Comparison of ENCODE assay signal across 18 cellular contexts in genomic region chr13:79777504-79777903, GRCh38.
DNase-seq lines count a peak whose midpoint lies in the region; ATAC-seq and TF ChIP-seq lines count a peak whose summit lies in the region.
"Had no signal": no experiment of that assay in that cellular context is flagged by ENCODE, and none has a peak within 500 bp of the region (broad histone marks: within the 10 kb centered on the region; RNA-seq: fewer than 3 reads in every experiment).

No MANE protein-coding gene starts in this region.

- peaks cover 2% of the 10 kb centered on the region; the same call in 1 of the 2 replicates for H3K9me3 ChIP-seq in SJCRH30 (replicated peaks)
- H3K9me3 ChIP-seq: BLaER1 had no signal

- intact Hi-C loops in left colon (cut with DNase I, micrococcal nuclease), result loop anchor here in 1 of 2 donors (10.0 kb wide), 1 partner anchor 587 kb away; no protein-coding TSS in a partner anchor

- H3K27me3 Mint-ChIP-seq in GM23338 (ENCODE audit: insufficient read depth, low read depth, poor library complexity) (no peaks in the 10 kb centered on the region), neural crest cell (ENCODE audit: low read depth) (no peaks in the 10 kb centered on the region), type B pancreatic cell (peaks cover 2% of the 10 kb centered on the region)
- H3K27me3 Mint-ChIP-seq: CD4-positive, alpha-beta memory T cell had no signal

- H3K36me3 ChIP-seq in GM23338 (ENCODE audit: insufficient read depth), result no peaks in the 10 kb centered on the region
- H3K36me3 ChIP-seq in SJCRH30, result no peaks in the 10 kb centered on the region
- H3K36me3 ChIP-seq: BLaER1 had no signal

- no peaks in the 10 kb centered on the region for H3K36me3 Mint-ChIP-seq in GM23338 (ENCODE audit: low read depth)
- peaks cover 10% of the 10 kb centered on the region for H3K36me3 Mint-ChIP-seq in neural crest cell (ENCODE audit: low read depth)
- peaks cover 3% of the 10 kb centered on the region for H3K36me3 Mint-ChIP-seq in type B pancreatic cell
- H3K36me3 Mint-ChIP-seq: CD14-positive monocyte; CD4-positive, alpha-beta memory T cell had no signal

- H3K27ac ChIP-seq in GM23338 (ENCODE audit: low read depth), result no peak overlapping the region
- peak overlapping the region; percentile 96 for H3K27ac ChIP-seq in SJCRH30
- H3K27ac ChIP-seq: BLaER1, HL-60 had no signal

- no peaks in the 10 kb centered on the region for H3K9me2 ChIP-seq in GM23338 (ENCODE audit: insufficient read depth)

- H3K27ac Mint-ChIP-seq in GM23338 (0 out of 2 replicates have a peak overlapping the region, but pooled peaks have one; percentile 1), neural crest cell (ENCODE audit: unreplicated experiment) (peak overlapping the region; percentile 65), type B pancreatic cell (no peak overlapping the region)
- H3K27ac Mint-ChIP-seq: CD14-positive monocyte; CD4-positive, alpha-beta memory T cell had no signal

- in situ Hi-C loops in KBM-7 (cut with MboI; ENCODE audit: low pct_unique_long_range_greater_than_20kb, low sequenced_read_pairs), result no loop called here

- no peak overlapping the region for H3K4me3 ChIP-seq in GM23338
- H3K4me3 ChIP-seq in SJCRH30, result no peak overlapping the region
- H3K4me3 ChIP-seq: BLaER1, GM23248, K562 had no signal

- no peaks in the 10 kb centered on the region for H3F3A ChIP-seq in GM23338 (replicated peaks; ENCODE audit: low read depth)

- no peak overlapping the region for H3K4me2 ChIP-seq in GM23338
- H3K4me2 ChIP-seq: BLaER1 had no signal

- H3K79me2 ChIP-seq in GM23338 (replicated peaks; ENCODE audit: insufficient read depth), result no peaks in the 10 kb centered on the region

- TF ChIP-seq CTCF in GM23338 (conservative IDR thresholded peaks at IDR 0.05; ENCODE audit: low read depth in 2 of 2), result no peak
- TF ChIP-seq CTCF in neural crest cell (conservative IDR thresholded peaks at IDR 0.05), result no peak
- TF ChIP-seq CTCF in type B pancreatic cell (conservative IDR thresholded peaks at IDR 0.05), result no peak

- no peak overlapping the region for H2AFZ ChIP-seq in GM23338

- H3K4me3 Mint-ChIP-seq in GM23338 (no peak overlapping the region), neural crest cell (no peak overlapping the region), type B pancreatic cell (no peak overlapping the region)
- H3K4me3 Mint-ChIP-seq: CD14-positive monocyte; CD4-positive, alpha-beta memory T cell had no signal

- peaks cover 8% of the 10 kb centered on the region; the same call in 1 of the 2 replicates for H3K4me1 ChIP-seq in GM23338 (ENCODE audit: insufficient read depth)
- H3K4me1 ChIP-seq in SJCRH30, result peaks cover 76% of the 10 kb centered on the region
- H3K4me1 ChIP-seq: BLaER1 had no signal

- H3K27me3 ChIP-seq in GM23338 (ENCODE audit: insufficient read depth) (no peaks in the 10 kb centered on the region), SJCRH30 (no peaks in the 10 kb centered on the region)
- H3K27me3 ChIP-seq: BLaER1 had no signal

- ATAC-seq in GM23338 (no peak), left colon (peak; percentile 74), GM19397 (IDR thresholded peaks at IDR 0.05; ENCODE audit: unreplicated experiment) (no peak)
- ATAC-seq: K562 had no signal

- no peak for DNase-seq in GM23338 (ENCODE audit: low spot score)
- DNase-seq in SJCRH30, result no peak
- no peak for DNase-seq in left colon
- no peak for DNase-seq in neural crest cell (ENCODE audit: low read depth, low spot score)
- DNase-seq in type B pancreatic cell (ENCODE audit: extremely low spot score, unreplicated experiment), result no peak
- no peak for DNase-seq in GM03348 (ENCODE audit: low spot score)
- no peak for DNase-seq in KBM-7
- DNase-seq: 8988T; CD4-positive, alpha-beta memory T cell; DMS153; DND-41; HCEC 1CT had no signal

- H3K9me3 Mint-ChIP-seq in GM23338 (no peaks in the 10 kb centered on the region), neural crest cell (peaks cover 9% of the 10 kb centered on the region), type B pancreatic cell (no peaks in the 10 kb centered on the region)

- H4K20me1 ChIP-seq in GM23338 (replicated peaks; ENCODE audit: insufficient read depth), result no peaks in the 10 kb centered on the region
- H4K20me1 ChIP-seq: BLaER1 had no signal

- H3K4me1 Mint-ChIP-seq in GM23338, result peaks cover 26% of the 10 kb centered on the region
- peaks cover 74% of the 10 kb centered on the region for H3K4me1 Mint-ChIP-seq in neural crest cell
- peaks cover 27% of the 10 kb centered on the region for H3K4me1 Mint-ChIP-seq in type B pancreatic cell (ENCODE audit: unreplicated experiment)
- H3K4me1 Mint-ChIP-seq: CD4-positive, alpha-beta memory T cell had no signal

TF ChIP-seq in GM23338, 12 proteins besides CTCF, POLR2A, EP300 and RAD21 (continues in another document):
- TF ChIP-seq EZH2phosphoT487 (IDR thresholded peaks at IDR 0.05; ENCODE audit: unreplicated experiment) (no peak), STAT1 (IDR thresholded peaks at IDR 0.05; ENCODE audit: unreplicated experiment) (no peak), JUNB (IDR thresholded peaks at IDR 0.05; ENCODE audit: unreplicated experiment) (no peak), ZNF114 (CRISPR knock-in tag; IDR thresholded peaks at IDR 0.05) (no peak), EZH2 (IDR thresholded peaks at IDR 0.05; ENCODE audit: low read depth, unreplicated experiment) (no peak), POLR2AphosphoS5 (IDR thresholded peaks at IDR 0.05; ENCODE audit: low read depth) (no peak), CREB1 (CRISPR knock-in tag; IDR thresholded peaks at IDR 0.05; ENCODE audit: low read depth) (no peak), ZNF331 (CRISPR knock-in tag; IDR thresholded peaks at IDR 0.05; ENCODE audit: low read depth) (no peak)
- TF ChIP-seq, protein P1, sequence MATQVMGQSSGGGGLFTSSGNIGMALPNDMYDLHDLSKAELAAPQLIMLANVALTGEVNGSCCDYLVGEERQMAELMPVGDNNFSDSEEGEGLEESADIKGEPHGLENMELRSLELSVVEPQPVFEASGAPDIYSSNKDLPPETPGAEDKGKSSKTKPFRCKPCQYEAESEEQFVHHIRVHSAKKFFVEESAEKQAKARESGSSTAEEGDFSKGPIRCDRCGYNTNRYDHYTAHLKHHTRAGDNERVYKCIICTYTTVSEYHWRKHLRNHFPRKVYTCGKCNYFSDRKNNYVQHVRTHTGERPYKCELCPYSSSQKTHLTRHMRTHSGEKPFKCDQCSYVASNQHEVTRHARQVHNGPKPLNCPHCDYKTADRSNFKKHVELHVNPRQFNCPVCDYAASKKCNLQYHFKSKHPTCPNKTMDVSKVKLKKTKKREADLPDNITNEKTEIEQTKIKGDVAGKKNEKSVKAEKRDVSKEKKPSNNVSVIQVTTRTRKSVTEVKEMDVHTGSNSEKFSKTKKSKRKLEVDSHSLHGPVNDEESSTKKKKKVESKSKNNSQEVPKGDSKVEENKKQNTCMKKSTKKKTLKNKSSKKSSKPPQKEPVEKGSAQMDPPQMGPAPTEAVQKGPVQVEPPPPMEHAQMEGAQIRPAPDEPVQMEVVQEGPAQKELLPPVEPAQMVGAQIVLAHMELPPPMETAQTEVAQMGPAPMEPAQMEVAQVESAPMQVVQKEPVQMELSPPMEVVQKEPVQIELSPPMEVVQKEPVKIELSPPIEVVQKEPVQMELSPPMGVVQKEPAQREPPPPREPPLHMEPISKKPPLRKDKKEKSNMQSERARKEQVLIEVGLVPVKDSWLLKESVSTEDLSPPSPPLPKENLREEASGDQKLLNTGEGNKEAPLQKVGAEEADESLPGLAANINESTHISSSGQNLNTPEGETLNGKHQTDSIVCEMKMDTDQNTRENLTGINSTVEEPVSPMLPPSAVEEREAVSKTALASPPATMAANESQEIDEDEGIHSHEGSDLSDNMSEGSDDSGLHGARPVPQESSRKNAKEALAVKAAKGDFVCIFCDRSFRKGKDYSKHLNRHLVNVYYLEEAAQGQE (IDR thresholded peaks at IDR 0.05; ENCODE audit: unreplicated experiment), result no peak
- TF ChIP-seq, protein P2, sequence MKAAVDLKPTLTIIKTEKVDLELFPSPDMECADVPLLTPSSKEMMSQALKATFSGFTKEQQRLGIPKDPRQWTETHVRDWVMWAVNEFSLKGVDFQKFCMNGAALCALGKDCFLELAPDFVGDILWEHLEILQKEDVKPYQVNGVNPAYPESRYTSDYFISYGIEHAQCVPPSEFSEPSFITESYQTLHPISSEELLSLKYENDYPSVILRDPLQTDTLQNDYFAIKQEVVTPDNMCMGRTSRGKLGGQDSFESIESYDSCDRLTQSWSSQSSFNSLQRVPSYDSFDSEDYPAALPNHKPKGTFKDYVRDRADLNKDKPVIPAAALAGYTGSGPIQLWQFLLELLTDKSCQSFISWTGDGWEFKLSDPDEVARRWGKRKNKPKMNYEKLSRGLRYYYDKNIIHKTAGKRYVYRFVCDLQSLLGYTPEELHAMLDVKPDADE (IDR thresholded peaks at IDR 0.05), result no peak
